8 cellular contexts compared by ENCODE assay signal in the genomic region with DNA sequence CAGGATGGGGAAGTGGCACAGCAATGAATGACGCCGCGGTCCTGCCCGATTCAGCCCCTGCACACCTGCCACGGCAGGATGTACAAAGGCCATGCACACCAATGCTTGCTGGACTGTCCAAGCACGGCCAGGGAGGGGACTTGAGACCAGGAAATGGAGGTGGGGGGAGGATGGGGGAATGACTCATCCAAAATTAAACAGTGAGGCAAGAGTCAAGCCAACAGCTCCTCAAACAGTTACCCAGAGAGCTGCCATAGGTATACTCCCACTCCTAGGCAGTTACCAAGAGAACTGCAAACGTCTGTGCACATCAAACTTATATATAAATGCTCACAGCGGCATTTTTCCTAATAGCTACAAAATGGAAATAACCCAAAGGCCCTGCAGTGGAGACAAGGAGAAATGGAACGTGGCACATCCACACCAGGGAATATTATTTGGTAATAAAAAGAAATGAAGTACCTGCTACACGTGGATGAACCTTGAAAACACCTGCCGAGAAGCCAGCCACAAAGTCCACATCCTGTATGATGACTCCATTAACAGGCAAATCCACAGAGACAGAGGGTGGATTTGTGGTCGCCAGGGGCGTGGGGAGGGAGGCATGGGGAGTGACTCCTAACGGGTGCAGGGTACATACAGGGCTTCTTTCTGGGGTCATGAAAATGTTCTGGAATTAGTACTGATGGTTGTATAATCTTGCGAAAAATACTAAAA. TPM values are rescaled to one million over a fixed set of nuclear protein-coding genes. Genes with fewer than 3 reads are reported as not detected.
DNase-seq lines count a peak whose midpoint lies in the region; ATAC-seq and TF ChIP-seq lines count a peak whose summit lies in the region.

No MANE protein-coding gene starts in this region.

- peak overlapping the region; percentile 35 for H3K4me2 ChIP-seq in Loucy (ENCODE audit: low read depth, low read length, poor library complexity, severe bottlenecking)

- no peaks in the 10 kb centered on the region for H3K27me3 ChIP-seq in Loucy (ENCODE audit: insufficient read depth, low read length, poor library complexity, severe bottlenecking)
- H3K27me3 ChIP-seq in right cardiac atrium (ENCODE audit: control insufficient read depth, insufficient read depth), result no peaks in the 10 kb centered on the region

- peaks cover 22% of the 10 kb centered on the region for H3K4me1 ChIP-seq in Loucy (ENCODE audit: insufficient read depth, low read length, poor library complexity, severe bottlenecking)
- H3K4me1 ChIP-seq in right cardiac atrium (ENCODE audit: control insufficient read depth, insufficient read depth, low read length), result peaks cover 20% of the 10 kb centered on the region

- peak overlapping the region; percentile 30 for H3K9ac ChIP-seq in Loucy (ENCODE audit: low read depth, low read length, poor library complexity, severe bottlenecking)

- H3F3A ChIP-seq in Loucy (ENCODE audit: low read depth), result no peaks in the 10 kb centered on the region

- H4K20me1 ChIP-seq in Loucy (ENCODE audit: insufficient read depth, low read length, poor library complexity, severe bottlenecking), result no peaks in the 10 kb centered on the region

- DNase-seq in DMS153 treated with DMSO at 0.1 percent for 48 hours (lab: John Stamatoyannopoulos, UW; ENCODE audit: unreplicated experiment) (peak; percentile 67), right cardiac atrium (peak; percentile 69 to 74 (median 74))
- peak in 1 of 2 donors; percentile 21 for DNase-seq in activated naive CD4-positive, alpha-beta T cell treated with anti-CD3 and anti-CD28 coated beads, Interleukin-2, amount 50 U/mL, for 72 hours (ENCODE audit: low spot score in 2 of 2)
- DNase-seq in stimulated activated naive B cell treated with anti-CD40 and anti-IgM and Interleukin-4, amounts not matched to agents 10 μg/mL and 1 μg/mL and 100 μg/mL, for 72 hours, result no peak

- 65% methylated on average over 15 of the region's 15 CpGs for WGBS in right cardiac atrium

- ATAC-seq in activated naive CD4-positive, alpha-beta T cell treated with anti-CD3 and anti-CD28 coated beads, Interleukin-2, amount 50 U/mL, for 72 hours, result peak; percentile 57 to 63
- ATAC-seq in right cardiac atrium, result peak; percentile 70 to 79
- peak; percentile 80 to 84 for ATAC-seq in stimulated activated naive B cell treated with anti-CD40 and anti-IgM and Interleukin-4, amounts not matched to agents 10 μg/mL and 1 μg/mL and 100 μg/mL, for 72 hours (replicated peaks)
- ATAC-seq in HG03025 (IDR thresholded peaks at IDR 0.05; ENCODE audit: low FRiP score, unreplicated experiment), result no peak
- no peak for ATAC-seq in HG03460 (IDR thresholded peaks at IDR 0.05; ENCODE audit: unreplicated experiment)
- ATAC-seq in HG03159 (IDR thresholded peaks at IDR 0.05; ENCODE audit: unreplicated experiment), result no peak

- peak overlapping the region in 1 of 2 donors; percentile 48 for H3K4me3 Mint-ChIP-seq in stimulated activated naive B cell treated with anti-CD40 and anti-IgM and Interleukin-4, amounts not matched to agents 10 μg/mL and 1 μg/mL and 100 μg/mL, for 72 hours

- H3K9me3 ChIP-seq in Loucy (ENCODE audit: insufficient read depth, low read depth, low read length) (no peaks in the 10 kb centered on the region), right cardiac atrium (ENCODE audit: control insufficient read depth, low read length) (no peaks in the 10 kb centered on the region)

- H3K27ac Mint-ChIP-seq in activated naive CD4-positive, alpha-beta T cell treated with anti-CD3 and anti-CD28 coated beads, Interleukin-2, amount 50 U/mL, for 72 hours, result peak overlapping the region; percentile 68 to 88
- peak overlapping the region; percentile 38 for H3K27ac Mint-ChIP-seq in stimulated activated naive B cell treated with anti-CD40 and anti-IgM and Interleukin-4, amounts not matched to agents 10 μg/mL and 1 μg/mL and 100 μg/mL, for 72 hours

- H3K4me1 Mint-ChIP-seq in stimulated activated naive B cell treated with anti-CD40 and anti-IgM and Interleukin-4, amounts not matched to agents 10 μg/mL and 1 μg/mL and 100 μg/mL, for 72 hours, result peaks cover 14 to 27% of the 10 kb centered on the region in 2 donors

- intact Hi-C loops in right cardiac atrium (cut with DNase I), result no loop called here

- H2AFZ ChIP-seq in Loucy (ENCODE audit: low read length), result no peak overlapping the region

- no peak for TF ChIP-seq CTCF in Loucy (conservative IDR thresholded peaks at IDR 0.05; ENCODE audit: low read length)

- peaks cover 18% of the 10 kb centered on the region; the same call in 1 of the 2 replicates for H3K36me3 ChIP-seq in Loucy (ENCODE audit: insufficient read depth, low read length)

- no peaks in the 10 kb centered on the region for H3K79me2 ChIP-seq in Loucy (ENCODE audit: insufficient read depth, low read length)

- peaks cover 16 to 22% of the 10 kb centered on the region in 2 donors for H3K36me3 Mint-ChIP-seq in activated naive CD4-positive, alpha-beta T cell treated with anti-CD3 and anti-CD28 coated beads, Interleukin-2, amount 50 U/mL, for 72 hours
- peaks cover 60 to 70% of the 10 kb centered on the region in 2 donors for H3K36me3 Mint-ChIP-seq in stimulated activated naive B cell treated with anti-CD40 and anti-IgM and Interleukin-4, amounts not matched to agents 10 μg/mL and 1 μg/mL and 100 μg/mL, for 72 hours

- H3K9me3 Mint-ChIP-seq in activated naive CD4-positive, alpha-beta T cell treated with anti-CD3 and anti-CD28 coated beads, Interleukin-2, amount 50 U/mL, for 72 hours, result no peaks in the 10 kb centered on the region
- H3K9me3 Mint-ChIP-seq in stimulated activated naive B cell treated with anti-CD40 and anti-IgM and Interleukin-4, amounts not matched to agents 10 μg/mL and 1 μg/mL and 100 μg/mL, for 72 hours, result peaks cover 5 to 6% of the 10 kb centered on the region in 2 donors

- no peaks in the 10 kb centered on the region for H3K27me3 Mint-ChIP-seq in stimulated activated naive B cell treated with anti-CD40 and anti-IgM and Interleukin-4, amounts not matched to agents 10 μg/mL and 1 μg/mL and 100 μg/mL, for 72 hours

- no peaks in the 10 kb centered on the region for H3K9me2 ChIP-seq in Loucy (replicated peaks; ENCODE audit: low read depth, low read length)

- no peak overlapping the region for H3K27ac ChIP-seq in right cardiac atrium (ENCODE audit: low read length)

- H3K4me3 ChIP-seq in Loucy (ENCODE audit: low read length, poor library complexity, severe bottlenecking) (no peak overlapping the region), right cardiac atrium (ENCODE audit: low read length) (no peak overlapping the region)

RNA-seq across cellular contexts. Expression of gene VAC14, which starts 54.1 kb away (rescaled TPM):
- 10 to 100 TPM; 22.5 to 28.8 TPM for total RNA-seq in activated naive CD4-positive, alpha-beta T cell treated with anti-CD3 and anti-CD28 coated beads, Interleukin-2, amount 50 U/mL, for 72 hours
- 10 to 100 TPM; 18.2 to 24.2 (median 23.0) TPM for total RNA-seq in right cardiac atrium
- 27.4 TPM for polyA plus RNA-seq in right cardiac atrium

Comparison
In these comparisons a context has a peak if more than half of its experiments do, and no peak if none do; other contexts are left out.
1. ATAC-seq: peak in activated naive CD4-positive, alpha-beta T cell treated with anti-CD3 and anti-CD28 coated beads, Interleukin-2, amount 50 U/mL, for 72 hours (2 of 2), right cardiac atrium (2 of 2) and stimulated activated naive B cell treated with anti-CD40 and anti-IgM and Interleukin-4, amounts not matched to agents 10 μg/mL and 1 μg/mL and 100 μg/mL, for 72 hours (2 of 2); none in HG03025 (single experiment), HG03460 (single experiment) and HG03159 (single experiment).